In genomic region chr4:61024610-61025009, GRCh38 we compare ENCODE assay signal across 29 cellular contexts.
"Had no signal": no experiment of that assay in that cellular context is flagged by ENCODE, and none has a peak within 500 bp of the region (broad histone marks: within the 10 kb centered on the region; RNA-seq: fewer than 3 reads in every experiment).

No MANE protein-coding gene starts in this region.

- H3K27ac ChIP-seq: adrenal gland, body of pancreas, brain microvascular endothelial cell, breast epithelium, VCaP had no signal

- H3K36me3 ChIP-seq: adrenal gland, brain microvascular endothelial cell, breast epithelium had no signal

- H3K27me3 ChIP-seq: adrenal gland, body of pancreas, brain microvascular endothelial cell, breast epithelium had no signal

- H3K9me3 ChIP-seq: adrenal gland, body of pancreas had no signal

- H3K4me3 ChIP-seq: adrenal gland, body of pancreas, breast epithelium had no signal

- DNase-seq: activated B cell treated with CpG ODN at 0.5 μM for 24 hours; activated CD4-positive, alpha-beta memory T cell treated with anti-CD3 and anti-CD28 coated beads for 36 hours; activated CD4-positive, alpha-beta T cell treated with anti-CD3 and anti-CD28 coated beads for 4 hours; activated CD4-positive, alpha-beta T cell treated with anti-CD3 and anti-CD28 coated beads, Interleukin-2, amount 10 ng/mL, durations not matched to agents 24 days and 14 days; activated CD4-positive, alpha-beta T cell treated with anti-CD3 and anti-CD28 coated beads, Interleukin-2, amount 50 U/mL, for 1 hour; activated CD4-positive, alpha-beta T cell treated with anti-CD3 and anti-CD28 coated beads, Interleukin-2, amount 50 U/mL, for 4 hours; activated CD4-positive, CD25-positive, alpha-beta regulatory T cell treated with anti-CD3 and anti-CD28 coated beads, Interleukin-2, amount 50 U/mL, for 72 hours; activated CD8-positive, alpha-beta memory T cell treated with anti-CD3 and anti-CD28 coated beads, Interleukin-2, amount 50 U/mL, for 4 hours; activated CD8-positive, alpha-beta T cell treated with anti-CD3 and anti-CD28 coated beads for 36 hours; activated effector memory CD4-positive, alpha-beta T cell treated with anti-CD3 and anti-CD28 coated beads, Interleukin-2, amount 50 U/mL, for 16 hours; activated gamma-delta T cell treated with Interleukin-2 at 50 U/mL for 16 hours; activated naive CD4-positive, alpha-beta T cell; activated naive CD4-positive, alpha-beta T cell treated with anti-CD3 and anti-CD28 coated beads for 36 hours; activated naive CD4-positive, alpha-beta T cell treated with anti-CD3 and anti-CD28 coated beads, Interleukin-2, amount 50 U/mL, for 16 hours; activated naive CD8-positive, alpha-beta T cell treated with anti-CD3 and anti-CD28 coated beads for 36 hours; activated T-cell treated with anti-CD3 and anti-CD28 coated beads for 4 hours; activated T-cell treated with anti-CD3 and anti-CD28 coated beads, Interleukin-2, amount 50 U/mL, for 1 hour; activated T-cell treated with anti-CD3 and anti-CD28 coated beads, Interleukin-2, amount 50 U/mL, for 4 hours; activated T-cell treated with anti-CD3 and anti-CD28 coated beads, Interleukin-2, amount 50 U/mL, for 72 hours; adrenal gland; amniotic stem cell; aorta; body of pancreas; brain microvascular endothelial cell; central memory CD4-positive, alpha-beta T cell; T-helper 2 cell; T-helper 9 cell had no signal
